In the genomic region with DNA sequence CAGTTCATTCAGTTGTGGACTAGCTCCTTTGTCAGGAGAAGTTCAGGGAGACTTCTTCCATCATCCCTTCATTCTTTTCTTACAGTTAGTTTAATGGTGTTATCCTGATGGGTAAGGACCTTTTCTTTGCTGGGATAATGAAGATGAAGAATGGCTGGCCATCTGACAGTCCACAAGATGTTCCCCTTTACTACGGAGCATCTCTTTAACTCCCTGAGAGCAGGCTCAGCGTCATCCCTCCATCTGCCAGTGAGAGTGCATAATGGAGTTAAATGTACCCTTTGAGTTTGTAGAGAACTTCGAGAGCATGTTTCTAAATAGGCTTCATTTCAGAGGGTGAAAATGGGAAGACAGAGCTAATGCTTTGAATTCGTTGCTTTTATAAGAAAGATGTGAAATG, we compare ENCODE assay signal across 8 cellular contexts. TPM values are rescaled to one million over a fixed set of nuclear protein-coding genes. Genes with fewer than 3 reads are reported as not detected.
DNase-seq lines count a peak whose midpoint lies in the region; ATAC-seq and TF ChIP-seq lines count a peak whose summit lies in the region.

No MANE protein-coding gene starts in this region.

- TF ChIP-seq EP300 in esophagus muscularis mucosa (IDR thresholded peaks at IDR 0.05) (no peak), ovary (IDR thresholded peaks at IDR 0.05) (no peak)

- H3K27ac Mint-ChIP-seq in CD4-positive, alpha-beta memory T cell: peak overlapping the region; percentile 58 to 98 (median 91)

- H3K4me3 Mint-ChIP-seq in CD4-positive, alpha-beta memory T cell: peak overlapping the region; percentile 95 to 100 (median 98)

- peaks cover 53% of the 10 kb centered on the region for H3K4me1 ChIP-seq in CD4-positive, alpha-beta memory T cell (ENCODE audit: insufficient read depth, low read length)
- H3K4me1 ChIP-seq in HEK293 (ENCODE audit: control insufficient read depth, insufficient read depth, low read length): peaks cover 13% of the 10 kb centered on the region
- H3K4me1 ChIP-seq in esophagus muscularis mucosa: peaks cover 46 to 66% (median 59%) of the 10 kb centered on the region in 4 donors
- H3K4me1 ChIP-seq in ovary (ENCODE audit: insufficient read depth): peaks cover 10% of the 10 kb centered on the region

- no peaks in the 10 kb centered on the region for H3K27me3 Mint-ChIP-seq in CD4-positive, alpha-beta memory T cell

- H3K27ac ChIP-seq in CD4-positive, alpha-beta memory T cell (ENCODE audit: low read depth, low read length): peak overlapping the region; percentile 99
- H3K27ac ChIP-seq in HEK293 (ENCODE audit: extremely low read depth, low read depth, low read length) (no peak overlapping the region), SU-DHL-6 (ENCODE audit: low read depth, low read length) (peak overlapping the region; percentile 94; the same call in 1 of the 2 replicates), esophagus muscularis mucosa (replicated peaks in 1 of 4) (peak overlapping the region; percentile 5 to 100 (median 60)), ovary (no peak overlapping the region)

- TF ChIP-seq CTCF in HEK293 (tag by site-specific recombination; IDR thresholded peaks at IDR 0.05) (no peak), SU-DHL-6 (IDR thresholded peaks at IDR 0.05; ENCODE audit: insufficient read depth, low read length, poor library complexity, severe bottlenecking) (no peak), esophagus muscularis mucosa (IDR thresholded peaks at IDR 0.05) (no peak), ovary (IDR thresholded peaks at IDR 0.05) (no peak), GM10248 (IDR thresholded peaks at IDR 0.05; ENCODE audit: control extremely low read depth, extremely low read depth, low read depth, missing control alignments) (no peak)

- peaks cover 22% of the 10 kb centered on the region; the same call in 1 of the 2 replicates for H3F3A ChIP-seq in SU-DHL-6 (ENCODE audit: insufficient read depth)

- no peaks in the 10 kb centered on the region for H3K9me2 ChIP-seq in SU-DHL-6 (replicated peaks; ENCODE audit: insufficient read depth, low read length)

- H2AFZ ChIP-seq in SU-DHL-6 (ENCODE audit: low read depth, low read length, severe bottlenecking): no peak overlapping the region

- intact Hi-C loops in CD4-positive, alpha-beta memory T cell (cut with micrococcal nuclease): loop anchor here (5.0 kb wide), 4 partner anchors 38 to 348 kb away; partner anchors contain the start of genes ST13, TEF and XPNPEP3
- intact Hi-C loops in esophagus muscularis mucosa (cut with DNase I): no loop called here
- intact Hi-C loops in ovary (cut with DNase I): loop anchor here in 2 of 4 donors (5.0 to 10.0 kb wide), 3 partner anchors 69 to 142 kb away; partner anchors contain the start of gene RBX1 (in 1 of the 2)

- H3K4me3 ChIP-seq in CD4-positive, alpha-beta memory T cell (ENCODE audit: low read length in 2 of 2): peak overlapping the region; percentile 79 to 99
- peak overlapping the region; percentile 98 for H3K4me3 ChIP-seq in HEK293 (ENCODE audit: low read depth, low read length)
- H3K4me3 ChIP-seq in SU-DHL-6 (ENCODE audit: insufficient read depth, low read length, poor library complexity, severe bottlenecking): peak overlapping the region; percentile 92
- peak overlapping the region; percentile 96 to 100 (median 100) for H3K4me3 ChIP-seq in esophagus muscularis mucosa
- H3K4me3 ChIP-seq in ovary: peak overlapping the region; percentile 91

- POLR2A ChIA-PET in CD4-positive, alpha-beta memory T cell (lab: Charles Lee; ENCODE audit: partially characterized antibody): interaction anchor here (1.3 to 7.4 kb wide), 11 partner anchors 11 to 237 kb away, joined by 3 to 211 read pairs (median 9); partner anchors contain the start of genes RANGAP1, RBX1, ST13 and XPNPEP3
- POLR2A ChIA-PET in HEK293 (lab: Yijun Ruan, JAX): interaction anchor here (0.6 to 4.5 kb wide), 8 partner anchors 12 to 288 kb away, joined by 3 to 51 read pairs (median 4); partner anchors contain the start of genes RBX1 and TEF
- POLR2A ChIA-PET in GM10248 (lab: Yijun Ruan, JAX): interaction anchor here (0.5 kb wide), 1 partner anchor 141 kb away, joined by 3 read pairs; no protein-coding TSS in a partner anchor

- CTCF ChIA-PET in CD4-positive, alpha-beta memory T cell (lab: Charles Lee; ENCODE audit: partially characterized antibody): interaction anchor here (1.8 to 2.4 kb wide), 2 partner anchors 142 to 171 kb away, joined by 8 read pairs; partner anchors contain the start of gene RBX1
- CTCF ChIA-PET in HEK293 (lab: Yijun Ruan, JAX): interaction anchor here (0.6 to 2.4 kb wide), 2 partner anchors 22 to 172 kb away, joined by 5 to 15 read pairs; no protein-coding TSS in a partner anchor
- CTCF ChIA-PET in GM10248 (lab: Yijun Ruan, JAX): interaction anchor here (0.8 to 2.3 kb wide), 3 partner anchors 9 to 171 kb away, joined by 3 to 12 read pairs (median 3); no protein-coding TSS in a partner anchor

- 2% methylated on average over 4 of the region's 4 CpGs for WGBS in esophagus muscularis mucosa
- 0% methylated on average over 4 of the region's 4 CpGs for WGBS in ovary, 3 donors

- TF ChIP-seq POLR2A in esophagus muscularis mucosa (IDR thresholded peaks at IDR 0.05; ENCODE audit: low read depth) (no peak), ovary (IDR thresholded peaks at IDR 0.05) (no peak)

- H3K27me3 ChIP-seq in CD4-positive, alpha-beta memory T cell (ENCODE audit: insufficient read depth, low read length): no peaks in the 10 kb centered on the region
- no peaks in the 10 kb centered on the region for H3K27me3 ChIP-seq in SU-DHL-6 (ENCODE audit: low read length)
- H3K27me3 ChIP-seq in esophagus muscularis mucosa: no peaks in the 10 kb centered on the region
- no peaks in the 10 kb centered on the region for H3K27me3 ChIP-seq in ovary

- H4K20me1 ChIP-seq in SU-DHL-6 (ENCODE audit: low read depth, low read length): peaks cover 25% of the 10 kb centered on the region

- H3K9ac ChIP-seq in SU-DHL-6 (ENCODE audit: low read length): peak overlapping the region; percentile 93

- H3K9me3 ChIP-seq in CD4-positive, alpha-beta memory T cell (ENCODE audit: control insufficient read depth in 1 of 2, low read length in 2 of 2): no peaks in the 10 kb centered on the region
- no peaks in the 10 kb centered on the region for H3K9me3 ChIP-seq in HEK293 (ENCODE audit: control insufficient read depth, insufficient read depth, low read depth, low read length)
- no peaks in the 10 kb centered on the region for H3K9me3 ChIP-seq in SU-DHL-6 (ENCODE audit: insufficient read depth, low read length)
- no peaks in the 10 kb centered on the region for H3K9me3 ChIP-seq in esophagus muscularis mucosa
- H3K9me3 ChIP-seq in ovary: no peaks in the 10 kb centered on the region

- ATAC-seq in HG03108 (IDR thresholded peaks at IDR 0.05; ENCODE audit: unreplicated experiment): no peak

- no peaks in the 10 kb centered on the region for H3K36me3 ChIP-seq in CD4-positive, alpha-beta memory T cell (ENCODE audit: insufficient read depth, low read length)
- H3K36me3 ChIP-seq in HEK293 (ENCODE audit: control insufficient read depth in 2 of 2, insufficient read depth in 1 of 2, low read length in 2 of 2) (peaks cover 0 to 17% of the 10 kb centered on the region in 2 experiments; a peak in 2 of 3 replicates), SU-DHL-6 (ENCODE audit: low read length) (peaks cover 6% of the 10 kb centered on the region), esophagus muscularis mucosa (no peaks in the 10 kb centered on the region), ovary (no peaks in the 10 kb centered on the region)

- H3K4me1 Mint-ChIP-seq in CD4-positive, alpha-beta memory T cell: peaks cover 32 to 70% (median 45%) of the 10 kb centered on the region in 4 donors

- H3K4me2 ChIP-seq in SU-DHL-6 (ENCODE audit: low read depth, low read length, poor library complexity, severe bottlenecking): peak overlapping the region; percentile 66

- H3K36me3 Mint-ChIP-seq in CD4-positive, alpha-beta memory T cell: peaks cover 0 to 27% of the 10 kb centered on the region in 2 donors

- no peak for DNase-seq in CD4-positive, alpha-beta memory T cell
- DNase-seq in esophagus muscularis mucosa (ENCODE audit: extremely low spot score) (no peak), ovary (no peak), NCI-H2196 treated with DMSO at 0.1 percent for 48 hours (lab: John Stamatoyannopoulos, UW; ENCODE audit: unreplicated experiment) (no peak), GM10248 (ENCODE audit: extremely low spot score) (no peak)

- peaks cover 68% of the 10 kb centered on the region for H3K79me2 ChIP-seq in SU-DHL-6 (ENCODE audit: insufficient read depth, low read length)

- peaks cover 0 to 2% (median 0%) of the 10 kb centered on the region in 8 donors for H3K9me3 Mint-ChIP-seq in CD4-positive, alpha-beta memory T cell

TF ChIP-seq in HEK293, 187 proteins besides CTCF, POLR2A, EP300 and RAD21 (continues in another document):
- TF ChIP-seq ZNF366 (tag by site-specific recombination; conservative IDR thresholded peaks at IDR 0.05): peak; percentile 95
- TF ChIP-seq ZFP3 (tag by site-specific recombination; IDR thresholded peaks at IDR 0.05; ENCODE audit: low read depth): no peak
- 0 out of 2 replicates have a peak, but pooled peaks have one; percentile 41 for TF ChIP-seq ZNF660 (tag by site-specific recombination; IDR thresholded peaks at IDR 0.05)
- no peak for TF ChIP-seq IKZF3 (tag by site-specific recombination; IDR thresholded peaks at IDR 0.05)
- no peak for TF ChIP-seq ZNF585B (tag by site-specific recombination; IDR thresholded peaks at IDR 0.05)
- TF ChIP-seq ZBTB10 (tag by site-specific recombination; IDR thresholded peaks at IDR 0.05): no peak

RNA-seq across cellular contexts. Expression of gene EP300, which starts 1.6 kb away (rescaled TPM):
- total RNA-seq in CD4-positive, alpha-beta memory T cell: 100 to 1,000 TPM; 106 to 125 TPM
- polyA plus RNA-seq in CD4-positive, alpha-beta memory T cell: 10 to 100 TPM in 1 of 2 donors, 1 to 10 TPM in 1; 3.5 to 27.4 TPM
- total RNA-seq in esophagus muscularis mucosa: 100 to 1,000 TPM in 1 of 4 donors, 10 to 100 TPM in 3; 50.5 to 111 (median 77.7) TPM
- total RNA-seq in ovary: 10 to 100 TPM; 51.4 to 86.2 (median 71.9) TPM
- 10 to 100 TPM; 23.6 to 57.9 TPM for polyA plus RNA-seq in ovary

Comparison
In these comparisons a context has a peak if more than half of its experiments do, and no peak if none do; other contexts are left out.
1. H3K27ac ChIP-seq: peak in CD4-positive, alpha-beta memory T cell (single experiment), SU-DHL-6 (single experiment) and esophagus muscularis mucosa (4 of 4); none in HEK293 (single experiment) and ovary (0 of 2).
2. Peak in every context shown above with its lines, with median percentiles within 50 percentile points of each other: H3K4me3 ChIP-seq.